In the genomic region with DNA sequence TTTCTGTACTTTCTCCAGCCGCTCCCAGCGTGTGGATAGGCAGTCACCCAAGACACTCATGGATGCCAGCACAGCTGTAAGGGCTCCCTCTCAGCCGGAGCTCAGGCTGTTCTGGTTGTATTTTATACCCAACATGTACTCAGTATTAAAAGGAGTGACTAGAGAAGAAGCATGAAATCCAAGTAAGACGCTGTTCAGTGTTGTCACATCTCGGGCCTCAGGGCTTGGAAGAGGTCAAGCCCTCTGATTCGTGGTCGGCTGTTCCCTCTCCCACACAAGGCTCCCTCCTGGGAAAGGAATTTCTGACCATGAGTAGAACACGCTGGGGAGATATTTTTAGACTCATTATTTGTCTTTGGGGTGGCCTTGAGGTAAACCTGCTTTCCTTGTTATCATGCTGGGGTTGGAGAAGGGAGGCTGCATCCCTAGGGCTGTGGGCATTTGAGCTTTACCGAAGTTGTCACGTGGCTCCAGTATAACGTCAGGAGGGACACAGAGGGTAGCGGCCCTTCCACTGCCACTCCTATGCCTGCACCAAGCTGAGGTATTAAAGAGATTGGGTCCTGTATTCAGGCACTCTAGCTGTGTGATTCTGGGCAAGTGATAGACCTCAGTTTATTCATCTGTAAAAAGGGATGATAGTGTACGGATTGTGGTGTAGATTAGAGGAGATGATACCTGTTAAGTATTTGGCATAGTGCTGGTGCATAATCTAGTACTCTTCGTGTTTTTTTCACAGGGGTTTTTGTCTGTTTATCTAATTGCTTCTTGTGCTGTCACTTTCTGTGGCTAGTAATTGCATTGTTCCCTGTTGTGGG, we compare ENCODE assay signal across 12 cellular contexts. TPM values are rescaled to one million over a fixed set of nuclear protein-coding genes. Genes with fewer than 3 reads are reported as not detected.
DNase-seq lines count a peak whose midpoint lies in the region; ATAC-seq and TF ChIP-seq lines count a peak whose summit lies in the region.
"Had no signal": no experiment of that assay in that cellular context is flagged by ENCODE, and none has a peak within 500 bp of the region (broad histone marks: within the 10 kb centered on the region; RNA-seq: fewer than 3 reads in every experiment).

No MANE protein-coding gene starts in this region.

- WGBS in right cardiac atrium, result 45% methylated on average over 14 of the region's 14 CpGs
- 28 to 30% methylated on average over 12 to 14 of the region's 14 CpGs for WGBS in testis, 2 donors

- peak overlapping the region; percentile 58 for H3K27ac Mint-ChIP-seq in WTC11
- H3K27ac Mint-ChIP-seq: dendritic cell treated with granulocyte-macrophage colony-stimulating factor and Interleukin-4, amounts not matched to agents 40 ng/mL and 50 ng/mL, for 4 days had no signal

- H3K4me1 Mint-ChIP-seq in WTC11, result peaks cover 54% of the 10 kb centered on the region

- CTCF ChIA-PET in WTC11 (lab: Charles Lee), result interaction anchor here (1.0 kb wide), 1 partner anchor 31 kb away, joined by 3 read pairs; no protein-coding TSS in a partner anchor

- peaks cover 44% of the 10 kb centered on the region for H3K36me3 Mint-ChIP-seq in WTC11

- H3K9me3 ChIP-seq in right cardiac atrium (ENCODE audit: control insufficient read depth, low read length), result no peaks in the 10 kb centered on the region
- no peaks in the 10 kb centered on the region for H3K9me3 ChIP-seq in testis
- H3K9me3 ChIP-seq: vagina had no signal

- no peak for TF ChIP-seq CTCF in WTC11 (IDR thresholded peaks at IDR 0.05)
- no peak for TF ChIP-seq CTCF in testis (IDR thresholded peaks at IDR 0.05)

- no peaks in the 10 kb centered on the region for H3K36me3 ChIP-seq in testis (ENCODE audit: low read depth, missing control alignments)
- H3K36me3 ChIP-seq: vagina had no signal

- H3K4me1 ChIP-seq in right cardiac atrium (ENCODE audit: control insufficient read depth, insufficient read depth, low read length) (peaks cover 2% of the 10 kb centered on the region), testis (peaks cover 66% of the 10 kb centered on the region)
- H3K4me1 ChIP-seq: vagina had no signal

- POLR2A ChIA-PET in WTC11 (lab: Charles Lee), result no interaction called here

- DNase-seq in GOT3 (lab: John Stamatoyannopoulos, UW) (peak; percentile 4), WTC11 (ENCODE audit: low spot score) (no peak), right cardiac atrium (peak in 1 of 3 donors; percentile 66), testis (peak; percentile 89), NCI-H748 treated with DMSO at 0.1 percent for 48 hours (lab: John Stamatoyannopoulos, UW) (no peak), NK-92 (lab: John Stamatoyannopoulos, UW; ENCODE audit: unreplicated experiment) (no peak)
- DNase-seq: activated CD4-positive, alpha-beta T cell treated with anti-CD3 and anti-CD28 coated beads, Interleukin-2, amount 50 U/mL, for 4 hours; kidney had no signal

- no peak overlapping the region for H3K4me3 Mint-ChIP-seq in WTC11
- H3K4me3 Mint-ChIP-seq: dendritic cell treated with granulocyte-macrophage colony-stimulating factor and Interleukin-4, amounts not matched to agents 40 ng/mL and 50 ng/mL, for 4 days had no signal

- H3K9me3 Mint-ChIP-seq in WTC11, result no peaks in the 10 kb centered on the region
- H3K9me3 Mint-ChIP-seq: dendritic cell treated with granulocyte-macrophage colony-stimulating factor and Interleukin-4, amounts not matched to agents 40 ng/mL and 50 ng/mL, for 4 days had no signal

- H3K27ac ChIP-seq in right cardiac atrium (ENCODE audit: low read length), result peak overlapping the region; percentile 28
- H3K27ac ChIP-seq in testis, result peak overlapping the region; percentile 14 to 75
- H3K27ac ChIP-seq: KMS-11, vagina had no signal

- intact Hi-C loops in right cardiac atrium (cut with DNase I), result no loop called here
- intact Hi-C loops in testis (cut with DNase I; ENCODE audit: low total_unique reads), result no loop called here

- no peaks in the 10 kb centered on the region for H3K27me3 Mint-ChIP-seq in WTC11 (ENCODE audit: low read depth)
- H3K27me3 Mint-ChIP-seq: dendritic cell treated with granulocyte-macrophage colony-stimulating factor and Interleukin-4, amounts not matched to agents 40 ng/mL and 50 ng/mL, for 4 days had no signal

- H3K27me3 ChIP-seq in right cardiac atrium (ENCODE audit: control insufficient read depth, insufficient read depth), result no peaks in the 10 kb centered on the region
- no peaks in the 10 kb centered on the region for H3K27me3 ChIP-seq in testis
- H3K27me3 ChIP-seq: vagina had no signal

- H3K4me3 ChIP-seq in right cardiac atrium (ENCODE audit: low read length) (no peak overlapping the region), testis (no peak overlapping the region)
- H3K4me3 ChIP-seq: vagina had no signal

- TF ChIP-seq POLR2A in testis (IDR thresholded peaks at IDR 0.05), result no peak

- ATAC-seq in WTC11 (no peak), right cardiac atrium (peak; percentile 63 to 69), GM21360 (IDR thresholded peaks at IDR 0.05; ENCODE audit: unreplicated experiment) (no peak)

TF ChIP-seq in WTC11, 78 proteins besides CTCF, POLR2A, EP300 and RAD21:
- TF ChIP-seq TP53 (CRISPR knock-in tag; IDR thresholded peaks at IDR 0.05) (no peak), PREB (CRISPR knock-in tag; IDR thresholded peaks at IDR 0.05; ENCODE audit: borderline replicate concordance) (no peak), GRHL2 (CRISPR knock-in tag; IDR thresholded peaks at IDR 0.05; ENCODE audit: insufficient replicate concordance, severe bottlenecking) (no peak), NR3C1 (CRISPR knock-in tag; conservative IDR thresholded peaks at IDR 0.05; ENCODE audit: low read depth) (no peak), ATF1 (CRISPR knock-in tag; IDR thresholded peaks at IDR 0.05) (no peak), ZNF219 (CRISPR knock-in tag; IDR thresholded peaks at IDR 0.05; ENCODE audit: borderline replicate concordance) (no peak)

RNA-seq across cellular contexts. Expression of gene HK2, which starts 34.1 kb away (rescaled TPM):
- total RNA-seq in WTC11 (2021) (61.6 to 74.5 TPM (median 73.9 TPM) in 3 replicates), right cardiac atrium (1 to 10 TPM; 2.0 to 6.0 (median 2.8) TPM), testis (100 to 1,000 TPM; 142 to 164 TPM)
- polyA plus RNA-seq in right cardiac atrium (2.9 TPM), testis (ENCODE audit: insufficient read depth, low read depth, low replicate concordance) (83.5 TPM)

Comparison
In these comparisons a context has a peak if more than half of its experiments do, and no peak if none do; other contexts are left out.
1. DNase-seq: peak in GOT3 (single experiment) and testis (single experiment); none in WTC11 (single experiment), NCI-H748 treated with DMSO at 0.1 percent for 48 hours (single experiment) and NK-92 (single experiment).
2. ATAC-seq: peak in right cardiac atrium (2 of 2); none in WTC11 (single experiment) and GM21360 (single experiment).